Comparison of ENCODE assay signal across 11 cellular contexts in the genomic region with DNA sequence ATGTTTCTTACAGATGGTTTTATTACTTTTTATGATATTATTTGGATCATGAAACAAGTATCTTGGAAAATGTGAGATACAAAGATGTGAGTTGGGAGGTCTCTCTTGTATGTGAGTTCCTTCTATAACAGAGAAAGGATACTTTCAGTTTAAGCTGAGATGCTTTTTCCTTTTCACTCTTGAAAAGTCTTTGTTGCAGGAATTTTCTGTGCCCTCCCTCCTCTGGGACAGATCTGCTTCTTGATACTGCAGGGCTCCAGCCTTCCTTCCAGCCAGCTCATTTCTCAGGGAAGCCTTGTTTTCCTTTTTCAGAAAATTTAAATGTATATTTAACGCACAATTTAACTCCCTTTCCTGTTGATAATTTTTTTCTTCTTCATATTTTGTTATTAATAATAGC.
DNase-seq lines count a peak whose midpoint lies in the region; ATAC-seq, FAIRE-seq and TF ChIP-seq lines count a peak whose summit lies in the region.
"Had no signal": no experiment of that assay in that cellular context is flagged by ENCODE, and none has a peak within 500 bp of the region (broad histone marks: within the 10 kb centered on the region; RNA-seq: fewer than 3 reads in every experiment).

No MANE protein-coding gene starts in this region.

- TF ChIP-seq CTCF in HFF-Myc (IDR thresholded peaks at IDR 0.05; ENCODE audit: low read depth, low read length, missing control alignments) (no peak), cardiac fibroblast (IDR thresholded peaks at IDR 0.05; ENCODE audit: low read depth, low read length) (no peak), kidney epithelial cell (IDR thresholded peaks at IDR 0.05; ENCODE audit: insufficient read depth, low read length, poor library complexity, severe bottlenecking) (no peak), stomach (IDR thresholded peaks at IDR 0.05) (no peak), pancreas (IDR thresholded peaks at IDR 0.05) (no peak)

- H3K36me3 ChIP-seq in kidney epithelial cell (ENCODE audit: control insufficient read depth, insufficient read depth, low read length) (no peaks in the 10 kb centered on the region), stomach (no peaks in the 10 kb centered on the region), pancreas (no peaks in the 10 kb centered on the region)

- no peaks in the 10 kb centered on the region for H3K9me3 ChIP-seq in stomach
- no peaks in the 10 kb centered on the region for H3K9me3 ChIP-seq in pancreas

- peak overlapping the region in 4 of 5 donors; percentile 52 to 77 (median 74) for H3K27ac ChIP-seq in stomach
- no peak overlapping the region for H3K27ac ChIP-seq in pancreas

- no peaks in the 10 kb centered on the region for H3K27me3 ChIP-seq in kidney epithelial cell (ENCODE audit: control insufficient read depth, insufficient read depth, low read length)
- no peaks in the 10 kb centered on the region for H3K27me3 ChIP-seq in stomach
- H3K27me3 ChIP-seq in pancreas = no peaks in the 10 kb centered on the region

- no peak for FAIRE-seq in pancreas (lab: Jason Lieb, UNC)

- no peak for DNase-seq in HFF-Myc (ENCODE audit: extremely low read depth, low read depth)
- DNase-seq in cardiac fibroblast (ENCODE audit: low read depth in 2 of 2) = no peak
- DNase-seq in kidney epithelial cell (ENCODE audit: low read depth) = no peak
- no peak for DNase-seq in stomach
- DNase-seq in activated CD4-positive, alpha-beta T cell treated with anti-CD3 and anti-CD28 coated beads, Interleukin-2, amount 50 U/mL, for 48 hours = no peak
- no peak for DNase-seq in pancreas
- no peak for DNase-seq in anterior cingulate cortex (lab: John Stamatoyannopoulos, UW)
- DNase-seq: DMS153; NK-92 treated with Interleukin-12 subunit alpha and Interleukin-12 subunit beta, amount 100 ng/mL, for 24 hours had no signal

- H3K4me3 ChIP-seq in HFF-Myc (replicated peaks; ENCODE audit: low read depth, low read length) = peak overlapping the region; percentile 13; the same call in 1 of the 2 replicates
- H3K4me3 ChIP-seq in cardiac fibroblast (replicated peaks in 1 of 2; ENCODE audit: low read depth in 2 of 2, low read length in 2 of 2) = peak overlapping the region; percentile 6 to 41
- peak overlapping the region; percentile 26 for H3K4me3 ChIP-seq in kidney epithelial cell (ENCODE audit: low read depth, low read length)
- H3K4me3 ChIP-seq in stomach = peak overlapping the region; percentile 24 to 36 (median 30)
- H3K4me3 ChIP-seq in pancreas = peak overlapping the region in 1 of 4 donors; percentile 9

- 14 to 41% (median 17%) methylated on average over 1 of the region's 1 CpG for WGBS in stomach, 5 donors
- WGBS in pancreas, 2 donors = 59 to 66% methylated on average over 1 of the region's 1 CpG

- intact Hi-C loops in stomach (cut with DNase I; ENCODE audit: low total_unique reads) = no loop called here
- intact Hi-C loops in pancreas (cut with DNase I) = no loop called here

- no peak for TF ChIP-seq EP300 in stomach (IDR thresholded peaks at IDR 0.05)

- TF ChIP-seq POLR2A in stomach (IDR thresholded peaks at IDR 0.05) = no peak

- H3K4me1 ChIP-seq in stomach (peaks cover 7 to 64% (median 38%) of the 10 kb centered on the region in 4 donors), pancreas (peaks cover 10 to 12% (median 11%) of the 10 kb centered on the region in 3 donors)

- ATAC-seq in GM21367 (IDR thresholded peaks at IDR 0.05; ENCODE audit: unreplicated experiment) (no peak), pancreas (no peak)
- ATAC-seq: stimulated activated memory B cell treated with anti-CD40 and anti-IgM and Interleukin-4, amounts not matched to agents 10 μg/mL and 1 μg/mL and 100 μg/mL, for 72 hours had no signal

Comparison
In these comparisons a context has a peak if more than half of its experiments do, and no peak if none do; other contexts are left out.
1. H3K27ac ChIP-seq: peak in stomach (4 of 5); none in pancreas (0 of 4).